ENCODE assay signal across 10 cellular contexts in the genomic region with DNA sequence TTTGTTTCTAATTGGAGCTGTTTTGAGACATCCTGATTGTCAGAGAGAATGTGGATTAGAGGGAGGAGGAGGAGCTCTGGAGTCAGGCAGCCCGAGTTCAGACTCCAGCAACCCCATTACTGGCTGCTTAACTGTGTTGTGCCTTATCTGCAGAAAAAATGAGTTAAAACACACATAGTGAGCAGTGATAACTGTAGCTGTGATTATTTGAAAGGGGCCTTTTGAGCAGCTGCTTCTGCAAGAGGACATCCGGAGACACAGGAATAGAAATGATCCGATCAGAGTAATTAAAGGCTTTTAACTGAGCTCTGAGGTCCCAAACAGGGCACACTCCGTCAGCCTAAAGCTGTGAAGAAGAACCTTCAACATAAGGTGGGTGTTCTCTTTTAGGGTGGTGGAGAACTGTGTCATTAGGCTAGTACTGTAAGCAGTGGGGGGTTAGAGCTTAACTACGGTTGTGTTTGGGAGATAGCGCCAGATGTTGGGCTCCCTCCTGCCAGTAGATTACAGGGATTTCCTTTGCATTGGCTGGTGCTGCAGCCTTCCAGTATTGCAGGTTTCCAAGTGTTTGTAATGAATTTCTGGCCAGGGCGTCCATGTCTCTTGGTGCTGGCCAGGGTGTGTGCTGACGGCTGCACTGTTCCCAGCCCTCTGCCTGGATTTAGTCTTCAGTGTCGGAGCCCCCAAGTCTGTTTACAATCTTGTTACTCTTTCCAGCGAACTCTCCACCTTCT. TPM values are rescaled to one million over a fixed set of nuclear protein-coding genes. Genes with fewer than 3 reads are reported as not detected.
DNase-seq lines count a peak whose midpoint lies in the region; ATAC-seq and TF ChIP-seq lines count a peak whose summit lies in the region.
"Had no signal": no experiment of that assay in that cellular context is flagged by ENCODE, and none has a peak within 500 bp of the region (broad histone marks: within the 10 kb centered on the region; RNA-seq: fewer than 3 reads in every experiment).

No MANE protein-coding gene starts in this region.

- TF ChIP-seq CTCF in brain microvascular endothelial cell (IDR thresholded peaks at IDR 0.05; ENCODE audit: low read depth, low read length, missing control alignments): no peak

- no peaks in the 10 kb centered on the region for H3K9me3 Mint-ChIP-seq in stimulated activated memory B cell treated with anti-CD40 and anti-IgM and Interleukin-4, amounts not matched to agents 10 μg/mL and 1 μg/mL and 100 μg/mL, for 72 hours
- H3K9me3 Mint-ChIP-seq: activated T-helper 2 cell treated with anti-CD3 and anti-CD28 coated beads, Interferon-gamma antibody, Interleukin-2, Interleukin-4, amounts not matched to agents 10 μg/mL and 5 μg/mL and 100 μg/mL, durations not matched to agents 14 hours and 24 hours and 36 hours had no signal

- H3K9me3 ChIP-seq in HUES48 (ENCODE audit: control insufficient read depth, insufficient read depth, low read length): no peaks in the 10 kb centered on the region

- no peak for ATAC-seq in stimulated activated memory B cell treated with anti-CD40 and anti-IgM and Interleukin-4, amounts not matched to agents 10 μg/mL and 1 μg/mL and 100 μg/mL, for 72 hours
- ATAC-seq in HG02678 (IDR thresholded peaks at IDR 0.05; ENCODE audit: unreplicated experiment): no peak

- no peaks in the 10 kb centered on the region for H3K27me3 Mint-ChIP-seq in stimulated activated memory B cell treated with anti-CD40 and anti-IgM and Interleukin-4, amounts not matched to agents 10 μg/mL and 1 μg/mL and 100 μg/mL, for 72 hours

- no peaks in the 10 kb centered on the region for H3K27me3 ChIP-seq in HUES48 (ENCODE audit: control insufficient read depth, insufficient read depth, low read length)
- H3K27me3 ChIP-seq in brain microvascular endothelial cell (replicated peaks): no peaks in the 10 kb centered on the region
- no peaks in the 10 kb centered on the region for H3K27me3 ChIP-seq in layer of hippocampus (ENCODE audit: control insufficient read depth, insufficient read depth, low read length)

- H3K4me3 Mint-ChIP-seq in stimulated activated memory B cell treated with anti-CD40 and anti-IgM and Interleukin-4, amounts not matched to agents 10 μg/mL and 1 μg/mL and 100 μg/mL, for 72 hours: no peak overlapping the region

- H3K27ac ChIP-seq in HUES48 (ENCODE audit: low read depth, low read length): peak overlapping the region; percentile 84
- H3K27ac ChIP-seq in brain microvascular endothelial cell: peak overlapping the region; percentile 58
- peak overlapping the region; percentile 52 for H3K27ac ChIP-seq in layer of hippocampus (ENCODE audit: low read depth, low read length)

- H3K9ac ChIP-seq in HUES48 (ENCODE audit: low read depth, low read length): peak overlapping the region; percentile 19; the same call in 1 of the 2 replicates

- peak overlapping the region; percentile 30 for H3K4me3 ChIP-seq in HUES48 (ENCODE audit: low read depth, low read length)
- peak overlapping the region; percentile 9 for H3K4me3 ChIP-seq in brain microvascular endothelial cell (ENCODE audit: low read depth, low read length)

- no peaks in the 10 kb centered on the region for H3K36me3 Mint-ChIP-seq in stimulated activated memory B cell treated with anti-CD40 and anti-IgM and Interleukin-4, amounts not matched to agents 10 μg/mL and 1 μg/mL and 100 μg/mL, for 72 hours

- in situ Hi-C loops in brain microvascular endothelial cell (cut with HindIII; ENCODE audit: low pct_ligation_motif_present, low sequenced_read_pairs): no loop called here

- H3K4me1 Mint-ChIP-seq in stimulated activated memory B cell treated with anti-CD40 and anti-IgM and Interleukin-4, amounts not matched to agents 10 μg/mL and 1 μg/mL and 100 μg/mL, for 72 hours: peaks cover 74% of the 10 kb centered on the region

- intact Hi-C loops in posterior vena cava (cut with DNase I): no loop called here

- peak overlapping the region; percentile 17 for H3K27ac Mint-ChIP-seq in stimulated activated memory B cell treated with anti-CD40 and anti-IgM and Interleukin-4, amounts not matched to agents 10 μg/mL and 1 μg/mL and 100 μg/mL, for 72 hours
- H3K27ac Mint-ChIP-seq: activated T-helper 2 cell treated with anti-CD3 and anti-CD28 coated beads, Interferon-gamma antibody, Interleukin-2, Interleukin-4, amounts not matched to agents 10 μg/mL and 5 μg/mL and 100 μg/mL, durations not matched to agents 14 hours and 24 hours and 36 hours had no signal

- no peaks in the 10 kb centered on the region for H3K36me3 ChIP-seq in HUES48 (ENCODE audit: control insufficient read depth, insufficient read depth, low read length)
- H3K36me3 ChIP-seq in brain microvascular endothelial cell (replicated peaks): no peaks in the 10 kb centered on the region

- peaks cover 45% of the 10 kb centered on the region for H3K4me1 ChIP-seq in HUES48 (ENCODE audit: control insufficient read depth, insufficient read depth, low read length)

- DNase-seq in brain microvascular endothelial cell (peak; percentile 27), mesenteric fat pad (ENCODE audit: low spot score) (no peak), NCI-H1105 (lab: John Stamatoyannopoulos, UW) (no peak), posterior vena cava (ENCODE audit: low spot score) (no peak)
- DNase-seq: NCI-H2107 had no signal

RNA-seq across cellular contexts. Expression of gene ADD1, which starts 24.3 kb away (rescaled TPM):
- 272 TPM for total RNA-seq in mesenteric fat pad
- 100 to 1,000 TPM; 297 to 327 TPM for total RNA-seq in posterior vena cava
